In the genomic region with DNA sequence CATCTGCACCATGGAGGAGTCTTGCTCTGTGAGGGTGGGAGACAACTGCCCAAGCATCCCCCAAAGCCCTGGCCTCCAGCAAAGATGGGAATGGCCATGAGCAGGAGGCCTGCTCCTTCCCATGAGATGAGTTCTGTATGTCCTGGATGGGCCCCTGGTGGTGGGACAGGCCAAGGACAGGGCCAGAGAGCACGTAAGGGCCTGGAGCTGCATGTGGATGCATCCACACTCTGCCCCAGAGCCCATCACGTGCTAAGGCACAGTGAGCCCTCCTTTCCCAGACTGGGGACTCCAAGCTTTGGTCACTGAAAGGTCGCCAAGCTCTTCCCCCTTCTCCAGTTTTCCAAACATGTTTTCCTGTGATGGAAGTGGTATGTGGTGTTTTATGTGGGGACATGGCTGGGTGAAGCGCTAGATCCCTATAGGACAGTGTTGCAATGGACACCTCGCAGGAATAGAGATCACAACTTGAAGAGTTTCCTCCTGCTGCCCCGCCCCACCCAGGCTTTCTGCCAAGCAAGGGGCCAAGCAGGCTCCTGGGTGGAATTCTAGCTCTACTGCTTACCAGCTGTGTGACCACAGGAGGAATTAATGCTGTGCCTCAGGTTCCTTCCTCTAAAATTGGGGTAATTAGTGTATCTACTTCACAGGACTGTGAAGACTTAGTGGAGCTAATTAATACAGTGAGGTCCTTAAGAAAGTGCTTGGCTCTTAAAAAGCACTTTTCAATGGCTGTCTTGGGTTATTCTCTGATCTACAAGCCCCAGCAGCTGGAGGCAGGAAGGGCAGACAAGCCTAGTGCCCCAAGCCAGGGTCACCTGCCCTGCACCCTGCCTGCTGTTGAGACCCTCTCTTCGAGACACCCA, we compare ENCODE assay signal across 8 cellular contexts.
DNase-seq lines count a peak whose midpoint lies in the region; ATAC-seq and TF ChIP-seq lines count a peak whose summit lies in the region.

No MANE protein-coding gene starts in this region.

- CTCF ChIA-PET in SK-N-SH (lab: Yijun Ruan, JAX), result interaction anchor here (0.8 to 4.0 kb wide), 9 partner anchors 15 to 138 kb away, joined by 3 to 21 read pairs (median 4); no protein-coding TSS in a partner anchor

- H3K9ac ChIP-seq in SK-N-SH, result 0 out of 2 replicates have a peak overlapping the region, but pooled peaks have one; percentile 22
- H3K9ac ChIP-seq in smooth muscle cell (ENCODE audit: low read depth), result peak overlapping the region; percentile 71

- WGBS in SK-N-SH (ENCODE audit: low lambda C conversion rate), result 82% methylated on average over 4 of the region's 7 CpGs
- 78% methylated on average over 7 of the region's 7 CpGs for WGBS in smooth muscle cell (ENCODE audit: low lambda C conversion rate)

- H3K9me2 ChIP-seq in SK-N-SH, result no peaks in the 10 kb centered on the region

- DNase-seq in HCEC 1CT (peak; percentile 59), SK-N-SH (no peak), foreskin fibroblast (peak; percentile 78 to 88), smooth muscle cell (lab: John Stamatoyannopoulos, UW; ENCODE audit: unreplicated experiment) (no peak), NCI-H524 (lab: John Stamatoyannopoulos, UW) (no peak), activated gamma-delta T cell treated with Interleukin-2 at 50 U/mL for 16 hours (no peak)

- ATAC-seq in HG02759 (IDR thresholded peaks at IDR 0.05; ENCODE audit: unreplicated experiment), result no peak
- no peak for ATAC-seq in HG02884 (IDR thresholded peaks at IDR 0.05; ENCODE audit: unreplicated experiment)

- H3K4me1 ChIP-seq in SK-N-SH (ENCODE audit: control insufficient read depth in 1 of 2, insufficient read depth in 2 of 2, low read depth in 1 of 2, low read length in 1 of 2), result peaks cover 20 to 69% of the 10 kb centered on the region in 2 experiments; a peak in 3 of 4 replicates
- H3K4me1 ChIP-seq in smooth muscle cell (ENCODE audit: low read depth), result peaks cover 23% of the 10 kb centered on the region

- no peak overlapping the region for H3K4me3 ChIP-seq in SK-N-SH (ENCODE audit: low read depth in 2 of 2, low read length in 1 of 2)
- no peak overlapping the region for H3K4me3 ChIP-seq in foreskin fibroblast (ENCODE audit: low read depth in 1 of 2, low read length in 2 of 2)
- H3K4me3 ChIP-seq in smooth muscle cell, result no peak overlapping the region

- no peaks in the 10 kb centered on the region for H3K9me3 ChIP-seq in SK-N-SH
- H3K9me3 ChIP-seq in smooth muscle cell (replicated peaks; ENCODE audit: low read depth), result no peaks in the 10 kb centered on the region

- H3F3A ChIP-seq in SK-N-SH (replicated peaks; ENCODE audit: insufficient read depth), result no peaks in the 10 kb centered on the region
- H3F3A ChIP-seq in smooth muscle cell (ENCODE audit: low read depth), result no peaks in the 10 kb centered on the region

- TF ChIP-seq EP300 in SK-N-SH (IDR thresholded peaks at IDR 0.05; ENCODE audit: borderline replicate concordance in 1 of 2, low read depth in 1 of 2, low read length in 1 of 2), result no peak

- TF ChIP-seq RAD21 in SK-N-SH (IDR thresholded peaks at IDR 0.05; ENCODE audit: low read length), result no peak

- no peaks in the 10 kb centered on the region for H3K27me3 ChIP-seq in SK-N-SH (ENCODE audit: insufficient read depth)
- no peaks in the 10 kb centered on the region for H3K27me3 ChIP-seq in smooth muscle cell (ENCODE audit: low read depth)

- H3K27ac ChIP-seq in SK-N-SH (ENCODE audit: low read depth in 2 of 2, low read length in 1 of 2), result peak overlapping the region; percentile 52 to 83
- H3K27ac ChIP-seq in smooth muscle cell (ENCODE audit: low read depth), result peak overlapping the region; percentile 87

- peaks cover 46% of the 10 kb centered on the region for H4K20me1 ChIP-seq in SK-N-SH (ENCODE audit: insufficient read depth)
- H4K20me1 ChIP-seq in smooth muscle cell (ENCODE audit: low read depth), result peaks cover 81% of the 10 kb centered on the region

- POLR2A ChIA-PET in SK-N-SH (lab: Yijun Ruan, JAX), result interaction anchor here (1.1 kb wide), 1 partner anchor 8 kb away, joined by 4 read pairs; no protein-coding TSS in a partner anchor

- H3K4me2 ChIP-seq in SK-N-SH (peak overlapping the region; percentile 55), smooth muscle cell (peak overlapping the region; percentile 50)

- peaks cover 39% of the 10 kb centered on the region for H3K79me2 ChIP-seq in SK-N-SH (ENCODE audit: insufficient read depth)
- peaks cover 27% of the 10 kb centered on the region for H3K79me2 ChIP-seq in smooth muscle cell (ENCODE audit: low read depth)

- no peak overlapping the region for H2AFZ ChIP-seq in SK-N-SH (ENCODE audit: low read depth)
- H2AFZ ChIP-seq in smooth muscle cell (ENCODE audit: low read depth), result no peak overlapping the region

- H3K36me3 ChIP-seq in SK-N-SH (replicated peaks in 1 of 2; ENCODE audit: control insufficient read depth in 1 of 2, insufficient read depth in 2 of 2, low read length in 1 of 2), result no peaks in the 10 kb centered on the region
- H3K36me3 ChIP-seq in smooth muscle cell (ENCODE audit: low read depth), result no peaks in the 10 kb centered on the region

- TF ChIP-seq CTCF in SK-N-SH (IDR thresholded peaks at IDR 0.05) (peak; percentile 18; the same call in 1 of the 2 replicates), foreskin fibroblast (IDR thresholded peaks at IDR 0.05; ENCODE audit: low read depth, low read length) (peak; percentile 17), smooth muscle cell (IDR thresholded peaks at IDR 0.05; ENCODE audit: borderline replicate concordance, insufficient read depth, poor library complexity, severe bottlenecking) (peak; percentile 21)

TF ChIP-seq in SK-N-SH, 30 proteins besides CTCF, POLR2A, EP300 and RAD21:
- TF ChIP-seq MXI1 (IDR thresholded peaks at IDR 0.05; ENCODE audit: low read depth, low read length), result no peak
- peak; percentile 49 for TF ChIP-seq NFIC (IDR thresholded peaks at IDR 0.05; ENCODE audit: borderline replicate concordance)
- TF ChIP-seq TCF12 (IDR thresholded peaks at IDR 0.05), result peak; percentile 36; the same call in 1 of the 2 replicates

Comparison
In these comparisons a context has a peak if more than half of its experiments do, and no peak if none do; other contexts are left out.
1. DNase-seq: peak in HCEC 1CT (single experiment) and foreskin fibroblast (2 of 2); none in SK-N-SH (single experiment), smooth muscle cell (single experiment), NCI-H524 (0 of 2) and activated gamma-delta T cell treated with Interleukin-2 at 50 U/mL for 16 hours (single experiment).
2. Peak in every context shown above with its lines, with median percentiles within 50 percentile points of each other: CTCF ChIP-seq.